In genomic region chr11:121441533-121441932, GRCh38 we compare ENCODE assay signal across 28 cellular contexts.
"Had no signal": no experiment of that assay in that cellular context is flagged by ENCODE, and none has a peak within 500 bp of the region (broad histone marks: within the 10 kb centered on the region; RNA-seq: fewer than 3 reads in every experiment).

No MANE protein-coding gene starts in this region.

- H3K27ac Mint-ChIP-seq: activated naive CD4-positive, alpha-beta T cell treated with anti-CD3 and anti-CD28 coated beads, Interleukin-2, amount 10 ng/mL, durations not matched to agents 7 days and 5 days; natural killer cell treated with Interleukin-12 subunit alpha and Interleukin-12 subunit beta and Interleukin-15 and Interleukin-18, amount 100 ng/mL, for 72 hours; progenitor cell of endocrine pancreas had no signal

- H3K27me3 Mint-ChIP-seq: activated naive CD4-positive, alpha-beta T cell treated with anti-CD3 and anti-CD28 coated beads, Interleukin-2, amount 10 ng/mL, durations not matched to agents 7 days and 5 days; natural killer cell treated with Interleukin-12 subunit alpha and Interleukin-12 subunit beta and Interleukin-15 and Interleukin-18, amount 100 ng/mL, for 72 hours had no signal

- H3K9me3 ChIP-seq: gastroesophageal sphincter, left ventricle myocardium inferior, neutrophil, right lobe of liver, thoracic aorta had no signal

- DNase-seq: activated CD4-positive, alpha-beta T cell treated with anti-CD3 and anti-CD28 coated beads for 48 hours; activated CD4-positive, alpha-beta T cell treated with anti-CD3 and anti-CD28 coated beads, Interleukin-2, amount 50 U/mL, for 48 hours; activated CD8-positive, alpha-beta memory T cell treated with anti-CD3 and anti-CD28 coated beads for 24 hours; activated effector memory CD4-positive, alpha-beta T cell treated with Interleukin-2 at 50 U/mL for 16 hours; activated naive CD4-positive, alpha-beta T cell treated with anti-CD3 and anti-CD28 coated beads, Interleukin-2, amount 10 ng/mL, durations not matched to agents 7 days and 5 days; amniotic stem cell; caudate nucleus; cortex of kidney; islet precursor cell; left ventricle myocardium inferior; mesendoderm; right lobe of liver; stimulated activated CD4-positive, alpha-beta T cell treated with anti-CD3 and anti-CD28 coated beads, Interleukin-2, amount 100 ng/mL, for 48 hours; stimulated activated naive CD4-positive, alpha-beta T cell treated with Interleukin-2 at 50 U/mL for 16 hours; T1000; trophoblast cell; WERI-Rb-1 had no signal

- H3K4me1 ChIP-seq: left ventricle myocardium inferior had no signal

- H3K36me3 ChIP-seq: gastroesophageal sphincter, left ventricle myocardium inferior, neutrophil, right lobe of liver, thoracic aorta, WERI-Rb-1 had no signal

- H3K4me2 ChIP-seq: hepatocyte had no signal

- H3K27me3 ChIP-seq: gastroesophageal sphincter, hepatocyte, neutrophil, right lobe of liver had no signal

- H3K36me3 Mint-ChIP-seq: natural killer cell treated with Interleukin-12 subunit alpha and Interleukin-12 subunit beta and Interleukin-15 and Interleukin-18, amount 100 ng/mL, for 72 hours had no signal

- H3K79me2 ChIP-seq: hepatocyte had no signal

- H3K27ac ChIP-seq: gastroesophageal sphincter, hepatocyte, left ventricle myocardium inferior, neutrophil, right lobe of liver, thoracic aorta, WERI-Rb-1 had no signal

- H2AFZ ChIP-seq: hepatocyte had no signal

- H3K9me3 Mint-ChIP-seq: activated naive CD4-positive, alpha-beta T cell treated with anti-CD3 and anti-CD28 coated beads, Interleukin-2, amount 10 ng/mL, durations not matched to agents 7 days and 5 days; natural killer cell treated with Interleukin-12 subunit alpha and Interleukin-12 subunit beta and Interleukin-15 and Interleukin-18, amount 100 ng/mL, for 72 hours had no signal

- ATAC-seq: activated CD4-positive, CD25-positive, alpha-beta regulatory T cell treated with anti-CD3 and anti-CD28 coated beads, Interleukin-2, amount 50 U/mL, for 24 hours; gastroesophageal sphincter; natural killer cell treated with Interleukin-12 subunit alpha and Interleukin-12 subunit beta and Interleukin-15 and Interleukin-18, amount 100 ng/mL, for 72 hours; right lobe of liver had no signal

- H3K4me3 ChIP-seq: gastroesophageal sphincter, hepatocyte, left ventricle myocardium inferior, lung, right lobe of liver, thoracic aorta had no signal

- H3K4me3 Mint-ChIP-seq: activated naive CD4-positive, alpha-beta T cell treated with anti-CD3 and anti-CD28 coated beads, Interleukin-2, amount 10 ng/mL, durations not matched to agents 7 days and 5 days; natural killer cell treated with Interleukin-12 subunit alpha and Interleukin-12 subunit beta and Interleukin-15 and Interleukin-18, amount 100 ng/mL, for 72 hours had no signal

- FAIRE-seq: astrocyte, endothelial cell of umbilical vein, urothelium cell line had no signal
